In genomic region chr3:61564405-61565059, GRCh38 we compare ENCODE assay signal across 9 cellular contexts. TPM values are rescaled to one million over a fixed set of nuclear protein-coding genes. Genes with fewer than 3 reads are reported as not detected.
A peak's percentile ranks its signal among the peaks of the same experiment; 100 is the strongest.
DNase-seq lines count a peak whose midpoint lies in the region; ATAC-seq and TF ChIP-seq lines count a peak whose summit lies in the region.
"Had no signal": no experiment of that assay in that cellular context is flagged by ENCODE, and none has a peak within 500 bp of the region (broad histone marks: within the 10 kb centered on the region; RNA-seq: fewer than 3 reads in every experiment).

No MANE protein-coding gene starts in this region.

- H3K4me3 Mint-ChIP-seq in activated naive CD4-positive, alpha-beta T cell treated with anti-CD3 and anti-CD28 coated beads for 36 hours, result no peak overlapping the region
- H3K4me3 Mint-ChIP-seq: central memory CD8-positive, alpha-beta T cell had no signal

- no peaks in the 10 kb centered on the region for H3K9me3 Mint-ChIP-seq in activated naive CD4-positive, alpha-beta T cell treated with anti-CD3 and anti-CD28 coated beads for 36 hours
- H3K9me3 Mint-ChIP-seq: central memory CD8-positive, alpha-beta T cell had no signal

- peak overlapping the region; percentile 78 to 90 for H3K4me3 ChIP-seq in right atrium auricular region

- no peak overlapping the region for H3K27ac Mint-ChIP-seq in activated naive CD4-positive, alpha-beta T cell treated with anti-CD3 and anti-CD28 coated beads for 36 hours

- no peaks in the 10 kb centered on the region for H3K36me3 ChIP-seq in right atrium auricular region

- peaks cover 0 to 21% of the 10 kb centered on the region in 2 donors for H3K4me1 ChIP-seq in right atrium auricular region

- no peaks in the 10 kb centered on the region for H3K27me3 ChIP-seq in right atrium auricular region

- no peaks in the 10 kb centered on the region for H3K9me3 ChIP-seq in right atrium auricular region

- H3K27me3 Mint-ChIP-seq in activated naive CD4-positive, alpha-beta T cell treated with anti-CD3 and anti-CD28 coated beads for 36 hours (ENCODE audit: low read depth), result peaks cover 50% of the 10 kb centered on the region

- peak; percentile 86 to 96 for TF ChIP-seq CTCF in right atrium auricular region (IDR thresholded peaks at IDR 0.05)

- no peak for ATAC-seq in HG02759 (IDR thresholded peaks at IDR 0.05; ENCODE audit: unreplicated experiment)
- ATAC-seq in GM18517 (IDR thresholded peaks at IDR 0.05; ENCODE audit: unreplicated experiment), result no peak

- intact Hi-C loops in activated naive CD4-positive, alpha-beta T cell treated with anti-CD3 and anti-CD28 coated beads for 36 hours (cut with micrococcal nuclease), result loop anchor here (5.0 kb wide), 3 partner anchors 333 to 623 kb away; no protein-coding TSS in a partner anchor
- intact Hi-C loops in posterior vena cava (cut with DNase I), result loop anchor here (5.0 to 10.0 kb wide), 6 partner anchors 280 to 623 kb away; no protein-coding TSS in a partner anchor

- H3K4me1 Mint-ChIP-seq in activated naive CD4-positive, alpha-beta T cell treated with anti-CD3 and anti-CD28 coated beads for 36 hours (ENCODE audit: low read depth), result peaks cover 21% of the 10 kb centered on the region
- H3K4me1 Mint-ChIP-seq: central memory CD8-positive, alpha-beta T cell had no signal

- H3K27ac ChIP-seq in right atrium auricular region, result peak overlapping the region; percentile 95 to 98

- H3K36me3 Mint-ChIP-seq in activated naive CD4-positive, alpha-beta T cell treated with anti-CD3 and anti-CD28 coated beads for 36 hours (ENCODE audit: low read depth), result no peaks in the 10 kb centered on the region

- CTCF ChIA-PET in activated naive CD4-positive, alpha-beta T cell treated with anti-CD3 and anti-CD28 coated beads for 36 hours (lab: Charles Lee), result no interaction called here

- DNase-seq in activated naive CD4-positive, alpha-beta T cell treated with anti-CD3 and anti-CD28 coated beads for 36 hours, result peak; percentile 34
- DNase-seq in activated naive CD4-positive, alpha-beta T cell treated with anti-CD3 and anti-CD28 coated beads, Interleukin-2, amount 50 U/mL, for 16 hours, result no peak
- DNase-seq in amygdala (lab: John Stamatoyannopoulos, UW) (peak in 49 of 56 donors; percentile 7 to 80 (median 49)), right atrium auricular region (ENCODE audit: low spot score) (peak; percentile 90), posterior vena cava (ENCODE audit: low spot score) (peak; percentile 93), T-helper 9 cell (no peak)

RNA-seq across cellular contexts. Expression of gene PTPRG, which starts 3.2 kb away (rescaled TPM):
- under 1 TPM; 0.24 to 0.37 TPM for total RNA-seq in activated naive CD4-positive, alpha-beta T cell treated with anti-CD3 and anti-CD28 coated beads for 36 hours
- total RNA-seq in right atrium auricular region (10 to 100 TPM; 33.9 to 39.2 TPM), posterior vena cava (10 to 100 TPM; 80.4 to 98.0 TPM)

Comparison
In these comparisons a context has a peak if more than half of its experiments do, and no peak if none do; other contexts are left out.
1. DNase-seq: peak in activated naive CD4-positive, alpha-beta T cell treated with anti-CD3 and anti-CD28 coated beads for 36 hours (single experiment), amygdala (49 of 56), right atrium auricular region (single experiment) and posterior vena cava (single experiment); none in activated naive CD4-positive, alpha-beta T cell treated with anti-CD3 and anti-CD28 coated beads, Interleukin-2, amount 50 U/mL, for 16 hours (single experiment) and T-helper 9 cell (single experiment).
2. RNA of gene PTPRG, which starts 3.2 kb away (total RNA-seq): 80.4 to 98.0 TPM in posterior vena cava and 33.9 to 39.2 TPM in right atrium auricular region; 0.24 to 0.37 TPM in activated naive CD4-positive, alpha-beta T cell treated with anti-CD3 and anti-CD28 coated beads for 36 hours; every median in the first group is over 10 times any median in the second.